ENCODE assay signal across 19 cellular contexts in the genomic region with DNA sequence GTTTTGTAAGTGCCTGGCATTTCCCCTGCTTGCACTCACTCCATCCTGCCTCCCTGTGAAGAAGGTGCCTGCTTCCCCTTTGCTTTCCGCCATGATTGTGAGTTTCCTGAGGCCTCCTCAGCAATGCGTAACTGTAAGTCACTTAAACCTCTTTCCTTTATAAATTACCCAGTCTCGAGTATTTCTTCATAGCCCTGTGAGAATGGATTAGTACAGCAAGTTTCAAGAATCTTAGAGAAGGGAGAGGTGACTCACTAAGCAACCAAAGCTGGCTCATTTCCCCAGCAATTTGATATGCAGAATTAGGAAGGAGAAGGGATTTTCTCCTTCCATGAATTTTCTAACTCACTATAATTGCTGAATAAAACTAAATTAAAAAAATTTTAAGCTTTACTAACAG.
DNase-seq lines count a peak whose midpoint lies in the region; TF ChIP-seq lines count a peak whose summit lies in the region.
"Had no signal": no experiment of that assay in that cellular context is flagged by ENCODE, and none has a peak within 500 bp of the region (broad histone marks: within the 10 kb centered on the region; RNA-seq: fewer than 3 reads in every experiment).

No MANE protein-coding gene starts in this region.

- H3K4me3 ChIP-seq in astrocyte of the spinal cord (ENCODE audit: low read depth, low read length) (no peak overlapping the region), fibroblast of pulmonary artery (replicated peaks; ENCODE audit: low read depth, low read length) (no peak overlapping the region), PC-9 (no peak overlapping the region)
- H3K4me3 ChIP-seq: GM12878, pancreas had no signal

- no peaks in the 10 kb centered on the region for H3K27me3 ChIP-seq in PC-9 (ENCODE audit: insufficient read depth, low read depth)
- H3K27me3 ChIP-seq: pancreas had no signal

- intact Hi-C loops in PC-9 (cut with micrococcal nuclease; ENCODE audit: unreplicated experiment), result no loop called here

- POLR2A ChIA-PET in PC-9 (lab: Charles Lee; ENCODE audit: unreplicated experiment), result no interaction called here

- H3K4me1 ChIP-seq in PC-9 (replicated peaks; ENCODE audit: insufficient read depth), result no peaks in the 10 kb centered on the region
- H3K4me1 ChIP-seq: pancreas had no signal

- in situ Hi-C loops in astrocyte of the spinal cord (cut with HindIII; ENCODE audit: low sequenced_read_pairs), result no loop called here

- peak; percentile 4 for DNase-seq in DMS53 (lab: John Stamatoyannopoulos, UW)
- DNase-seq in DMS53 treated with DMSO at 0.1 percent for 48 hours (lab: John Stamatoyannopoulos, UW; ENCODE audit: unreplicated experiment), result no peak
- DNase-seq in astrocyte of the spinal cord (ENCODE audit: low read depth, low spot score), result peak; percentile 82
- peak; percentile 94 for DNase-seq in fibroblast of pulmonary artery (ENCODE audit: low read depth)
- no peak for DNase-seq in PC-9
- no peak for DNase-seq in HuH-7 (ENCODE audit: low spot score)
- no peak for DNase-seq in UCSD-AML1 (lab: John Stamatoyannopoulos, UW; ENCODE audit: unreplicated experiment)
- DNase-seq in NCI-H1930 (lab: John Stamatoyannopoulos, UW), result no peak
- DNase-seq: activated CD4-positive, CD25-positive, alpha-beta regulatory T cell; activated gamma-delta T cell treated with Interleukin-2 at 50 U/mL for 16 hours; endodermal cell; hypothalamus; left colon; NCI-H1436 treated with DMSO at 0.1 percent for 48 hours; pancreas; stimulated activated CD4-positive, alpha-beta T cell treated with anti-CD3 and anti-CD28 coated beads, Interleukin-12 subunit alpha, Interleukin-12 subunit beta, amount 100 ng/mL, for 4 hours had no signal

- H3F3A ChIP-seq in PC-9 (ENCODE audit: insufficient read depth, low read depth), result no peaks in the 10 kb centered on the region

- no peaks in the 10 kb centered on the region for H3K79me2 ChIP-seq in PC-9 (ENCODE audit: low read depth)

- TF ChIP-seq CTCF in astrocyte of the spinal cord (IDR thresholded peaks at IDR 0.05; ENCODE audit: low read depth, low read length) (no peak), fibroblast of pulmonary artery (IDR thresholded peaks at IDR 0.05; ENCODE audit: low read length, missing control alignments) (no peak), PC-9 (conservative IDR thresholded peaks at IDR 0.05) (no peak)

- no TSS peak for BruUV-seq in PC-9 (replicated peaks; lab: Mats Ljungman, UMichigan)

- H3K9me2 ChIP-seq in PC-9 (ENCODE audit: insufficient read depth), result no peaks in the 10 kb centered on the region

- CTCF ChIA-PET in PC-9 (lab: Charles Lee), result no interaction called here

- no peaks in the 10 kb centered on the region for H4K20me1 ChIP-seq in PC-9 (ENCODE audit: insufficient read depth)

- H3K9me3 ChIP-seq in PC-9 (ENCODE audit: insufficient read depth, low read depth), result no peaks in the 10 kb centered on the region
- H3K9me3 ChIP-seq: pancreas had no signal

- H3K27ac ChIP-seq in PC-9, result no peak overlapping the region
- H3K27ac ChIP-seq: 22Rv1, KMS-11, pancreas had no signal

- no peaks in the 10 kb centered on the region for H3K36me3 ChIP-seq in PC-9 (ENCODE audit: low read depth)
- H3K36me3 ChIP-seq: pancreas had no signal

- H3K4me2 ChIP-seq in PC-9, result no peak overlapping the region
- H3K4me2 ChIP-seq: KMS-11 had no signal

- no peak overlapping the region for H2AFZ ChIP-seq in PC-9

Comparison
In these comparisons a context has a peak if more than half of its experiments do, and no peak if none do; other contexts are left out.
1. DNase-seq: peak in DMS53 (single experiment), astrocyte of the spinal cord (single experiment) and fibroblast of pulmonary artery (single experiment); none in DMS53 treated with DMSO at 0.1 percent for 48 hours (single experiment), PC-9 (0 of 2), HuH-7 (single experiment), UCSD-AML1 (single experiment) and NCI-H1930 (0 of 2).